Comparison of ENCODE assay signal across 8 cellular contexts in genomic region chr19:36850646-36851442, GRCh38. TPM values are rescaled to one million over a fixed set of nuclear protein-coding genes. Genes with fewer than 3 reads are reported as not detected.
DNase-seq lines count a peak whose midpoint lies in the region; ATAC-seq, FAIRE-seq and TF ChIP-seq lines count a peak whose summit lies in the region.

ZNF345 (plus strand) TSS chr19:36850876; CDS start chr19:36876831, 25,955 bp downstream.

- peak within 1 kb of the TSS; percentile 94 for H3K9ac ChIP-seq in keratinocyte (ENCODE audit: control insufficient read depth, extremely low read depth, insufficient read depth, low read length)

- peaks cover 1% of the 10 kb centered on the region for H3K9me3 ChIP-seq in keratinocyte (ENCODE audit: control insufficient read depth, low read depth, low read length)

- peak within 1 kb of the TSS; percentile 100 for H2AFZ ChIP-seq in keratinocyte (ENCODE audit: control insufficient read depth, low read length)

- TF ChIP-seq CTCF in AG04449 (IDR thresholded peaks at IDR 0.05; ENCODE audit: insufficient read depth, low read length, missing control alignments) (no peak), keratinocyte (optimal IDR thresholded peaks at IDR 0.05 in 1 of 3, IDR thresholded peaks at IDR 0.05 in 1 of 3, conservative IDR thresholded peaks at IDR 0.05 in 1 of 3; ENCODE audit: extremely low read depth in 1 of 3, insufficient read depth in 2 of 3, low read length in 3 of 3) (no peak)

- FAIRE-seq in keratinocyte (lab: Jason Lieb, UNC) = peak; percentile 77

- no peaks in the 10 kb centered on the region for H3K9me1 ChIP-seq in keratinocyte (ENCODE audit: control insufficient read depth, extremely low read depth, insufficient read depth, low read length)

- DNase-seq in AG04449 (ENCODE audit: low read depth, low spot score) (peak; percentile 68), NCI-H345 (lab: John Stamatoyannopoulos, UW) (peak; percentile 100), cerebellum (ENCODE audit: low spot score) (peak; percentile 94), keratinocyte (ENCODE audit: low read depth, low spot score) (peak; percentile 53)
- DNase-seq in activated CD4-positive, CD25-positive, alpha-beta regulatory T cell treated with anti-CD3 and anti-CD28 coated beads, Interleukin-2, amount 50 U/mL, for 72 hours = peak; percentile 77
- DNase-seq in stimulated activated CD4-positive, alpha-beta T cell treated with anti-CD3 and anti-CD28 coated beads, Interleukin-12 subunit alpha, Interleukin-12 subunit beta, amount 100 ng/mL, for 4 hours = peak; percentile 68

- POLR2A ChIA-PET in AG04449 (lab: Yijun Ruan, JAX) = interaction anchor here (0.6 to 2.2 kb wide), 2 partner anchors 13 to 533 kb away, joined by 3 to 29 read pairs; partner anchors contain the start of gene ZNF790

- peaks cover 6% of the 10 kb centered on the region for H3K4me1 ChIP-seq in keratinocyte (ENCODE audit: control insufficient read depth, extremely low read depth, insufficient read depth, low read length)

- peaks cover 3 to 8% of the 10 kb centered on the region in 2 experiments for H3K36me3 ChIP-seq in keratinocyte (ENCODE audit: control insufficient read depth in 2 of 2, extremely low read depth in 1 of 2, insufficient read depth in 2 of 2, low read length in 2 of 2)

- peak; percentile 79 for ATAC-seq in GM18909 (IDR thresholded peaks at IDR 0.05; ENCODE audit: poor library complexity, unreplicated experiment)
- peak; percentile 88 for ATAC-seq in HG03159 (IDR thresholded peaks at IDR 0.05; ENCODE audit: unreplicated experiment)

- dilution Hi-C loops in keratinocyte (cut with MboI; ENCODE audit: extremely low pct_ligation_motif_present, low sequenced_read_pairs) = no loop called here

- H3K4me3 ChIP-seq in AG04449 (ENCODE audit: low read depth, low read length) (peak within 1 kb of the TSS; percentile 100), keratinocyte (ENCODE audit: control insufficient read depth in 2 of 3, extremely low read depth in 1 of 3, insufficient read depth in 2 of 3, low read depth in 1 of 3, low read length in 3 of 3) (peak within 1 kb of the TSS; percentile 70 to 96 (median 90))

- CTCF ChIA-PET in AG04449 (lab: Yijun Ruan, JAX) = interaction anchor here (1.5 kb wide), 1 partner anchor 66 kb away, joined by 3 read pairs; no protein-coding TSS in a partner anchor

- peak within 1 kb of the TSS; percentile 85 for H3K4me2 ChIP-seq in keratinocyte (ENCODE audit: control insufficient read depth, extremely low read depth, insufficient read depth, low read depth, low read length)

- H4K20me1 ChIP-seq in keratinocyte (ENCODE audit: control insufficient read depth, extremely low read depth, insufficient read depth, low read length) = no peaks in the 10 kb centered on the region

- H3K27me3 ChIP-seq in keratinocyte (ENCODE audit: control insufficient read depth, extremely low read depth, insufficient read depth, low read length) = no peaks in the 10 kb centered on the region

- H3K79me2 ChIP-seq in keratinocyte (ENCODE audit: control insufficient read depth, insufficient read depth, low read length) = peaks cover 27% of the 10 kb centered on the region

- H3K27ac ChIP-seq in keratinocyte (ENCODE audit: control insufficient read depth, insufficient read depth, low read length) = peak within 1 kb of the TSS; percentile 85

RNA-seq across cellular contexts. Expression of gene ZNF345, which starts in this region (rescaled TPM):
- total RNA-seq in cerebellum = 19.2 TPM
- polyA plus RNA-seq in keratinocyte = 1.5 to 1.9 TPM (median 1.6 TPM) in 3 replicates
- 2.5 TPM for polyA plus RNA-seq in keratinocyte (2011; ENCODE audit: low read depth)
- 0.61 and 0.71 TPM in 2 replicates for polyA plus RNA-seq in keratinocyte (2011; cell fraction: cytosol; rRNA removed)
- polyA plus RNA-seq in keratinocyte (2011; cell fraction: nucleus; rRNA removed) = 4.8 and 5.9 TPM in 2 replicates
- 0.69 and 2.0 TPM in 2 replicates for polyA plus RNA-seq in keratinocyte (2012; ENCODE audit: low replicate concordance)
- polyA minus RNA-seq in keratinocyte = 0.69 to 0.86 TPM (median 0.79 TPM) in 3 replicates
- not detected for polyA minus RNA-seq in keratinocyte (2011; cell fraction: cytosol; rRNA and poly(A)+ RNA removed)
- polyA minus RNA-seq in keratinocyte (2011; cell fraction: nucleus; rRNA and poly(A)+ RNA removed) = 0.95 and 1.6 TPM in 2 replicates

Comparison
In these comparisons a context has a peak if more than half of its experiments do, and no peak if none do; other contexts are left out.
1. Peak in every context shown above with its lines: DNase-seq, ATAC-seq, H3K4me3 ChIP-seq and H3K27ac ChIP-seq.